Comparison of ENCODE assay signal across 8 cellular contexts in the genomic region with DNA sequence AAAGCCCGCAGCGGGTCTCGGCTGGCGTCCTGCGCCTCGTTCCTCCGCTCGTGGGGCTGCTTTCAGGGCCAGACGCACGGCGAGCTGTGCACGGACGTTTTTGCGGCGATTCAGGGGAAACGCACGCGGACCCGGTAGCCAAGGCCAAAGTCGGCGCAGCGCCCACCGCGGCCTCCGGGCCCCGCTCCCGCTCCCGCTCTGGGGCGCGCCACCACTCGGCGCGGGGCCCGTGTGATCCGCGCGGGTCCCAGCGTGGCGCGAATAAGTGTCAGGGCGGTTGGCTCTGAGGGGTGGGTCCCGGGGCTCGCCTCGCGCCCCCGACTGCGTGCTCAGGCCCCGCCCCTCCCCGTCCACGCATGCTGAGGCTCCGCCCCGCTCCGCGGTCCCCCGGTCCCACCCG. TPM values are rescaled to one million over a fixed set of nuclear protein-coding genes. Genes with fewer than 3 reads are reported as not detected.
DNase-seq lines count a peak whose midpoint lies in the region; ATAC-seq and TF ChIP-seq lines count a peak whose summit lies in the region.

No MANE protein-coding gene starts in this region.

- no peak for TF ChIP-seq POLR2A in Peyer's patch (IDR thresholded peaks at IDR 0.05)

- H3K4me3 ChIP-seq in Peyer's patch (peak overlapping the region; percentile 86 to 98 (median 90)), iPS-11a (ENCODE audit: low read depth, low read length) (peak overlapping the region; percentile 66), stomach smooth muscle (ENCODE audit: low read length in 2 of 2) (peak overlapping the region; percentile 53 to 67), HAP-1 (no peak overlapping the region)

- no peaks in the 10 kb centered on the region for H3K9me3 ChIP-seq in Peyer's patch
- H3K9me3 ChIP-seq in stomach smooth muscle (ENCODE audit: control insufficient read depth in 2 of 2, low read length in 2 of 2): no peaks in the 10 kb centered on the region
- H3K9me3 ChIP-seq in HAP-1: peaks cover 12% of the 10 kb centered on the region

- peaks cover 0 to 6% of the 10 kb centered on the region in 2 donors for H3K36me3 Mint-ChIP-seq in activated naive CD4-positive, alpha-beta T cell treated with anti-CD3 and anti-CD28 coated beads, Interleukin-2, amount 50 U/mL, for 72 hours

- H3K27me3 ChIP-seq in Peyer's patch (no peaks in the 10 kb centered on the region), stomach smooth muscle (ENCODE audit: control insufficient read depth in 1 of 2, insufficient read depth in 2 of 2, low read length in 2 of 2) (no peaks in the 10 kb centered on the region), HAP-1 (ENCODE audit: low read depth) (no peaks in the 10 kb centered on the region)

- TF ChIP-seq CTCF in Peyer's patch (IDR thresholded peaks at IDR 0.05): peak in 1 of 6 experiments; percentile 12

- no peaks in the 10 kb centered on the region for H3K36me3 ChIP-seq in Peyer's patch
- H3K36me3 ChIP-seq in stomach smooth muscle (ENCODE audit: control insufficient read depth in 2 of 2, insufficient read depth in 2 of 2, low read length in 2 of 2): peaks cover 0 to 3% of the 10 kb centered on the region in 2 donors
- peaks cover 9% of the 10 kb centered on the region for H3K36me3 ChIP-seq in HAP-1 (replicated peaks)

- peak overlapping the region in 3 of 4 donors; percentile 90 to 91 (median 90) for H3K27ac ChIP-seq in Peyer's patch
- no peak overlapping the region for H3K27ac ChIP-seq in stomach smooth muscle (ENCODE audit: low read length)

- H3K27ac Mint-ChIP-seq in activated naive CD4-positive, alpha-beta T cell treated with anti-CD3 and anti-CD28 coated beads, Interleukin-2, amount 50 U/mL, for 72 hours: no peak overlapping the region

- peaks cover 0 to 22% (median 9%) of the 10 kb centered on the region in 4 donors for H3K4me1 ChIP-seq in Peyer's patch
- H3K4me1 ChIP-seq in stomach smooth muscle (ENCODE audit: control insufficient read depth, insufficient read depth, low read length): peaks cover 12% of the 10 kb centered on the region
- H3K4me1 ChIP-seq in HAP-1: peaks cover 20% of the 10 kb centered on the region

- in situ Hi-C loops in HAP-1 (cut with MboI; ENCODE audit: low sequenced_read_pairs): no loop called here

- H3K9me3 Mint-ChIP-seq in activated naive CD4-positive, alpha-beta T cell treated with anti-CD3 and anti-CD28 coated beads, Interleukin-2, amount 50 U/mL, for 72 hours: peaks cover 0 to 3% of the 10 kb centered on the region in 2 donors

- peak; percentile 11 to 63 for ATAC-seq in activated naive CD4-positive, alpha-beta T cell treated with anti-CD3 and anti-CD28 coated beads, Interleukin-2, amount 50 U/mL, for 72 hours

- no peak for DNase-seq in activated naive CD4-positive, alpha-beta T cell treated with anti-CD3 and anti-CD28 coated beads, Interleukin-2, amount 50 U/mL, for 72 hours (ENCODE audit: low spot score in 2 of 2)
- no peak for DNase-seq in activated naive CD4-positive, alpha-beta T cell (lab: John Stamatoyannopoulos, UW)
- no peak for DNase-seq in Peyer's patch
- DNase-seq in GM19240 (ENCODE audit: insufficient read length, low spot score): no peak
- DNase-seq in DMS 273 (lab: John Stamatoyannopoulos, UW; ENCODE audit: unreplicated experiment): no peak
- no peak for DNase-seq in HAP-1 (ENCODE audit: low spot score in 2 of 2)

- peak overlapping the region in 1 of 2 donors; percentile 21 for H3K9ac ChIP-seq in stomach smooth muscle (ENCODE audit: low read length in 2 of 2)

RNA-seq across cellular contexts. Expression of gene TBCD, which starts 0.7 kb away (rescaled TPM):
- 100 to 1,000 TPM in 1 of 2 donors, 10 to 100 TPM in 1; 67.4 to 147 TPM for total RNA-seq in activated naive CD4-positive, alpha-beta T cell treated with anti-CD3 and anti-CD28 coated beads, Interleukin-2, amount 50 U/mL, for 72 hours
- 100 to 1,000 TPM in 1 of 4 donors, 10 to 100 TPM in 3; 58.7 to 130 (median 74.8) TPM for total RNA-seq in Peyer's patch

RNA-seq across cellular contexts. Expression of gene FN3K, which starts 15.8 kb away (rescaled TPM):
- total RNA-seq in activated naive CD4-positive, alpha-beta T cell treated with anti-CD3 and anti-CD28 coated beads, Interleukin-2, amount 50 U/mL, for 72 hours: 1 to 10 TPM; 3.5 to 7.0 TPM
- total RNA-seq in Peyer's patch: 10 to 100 TPM; 14.0 to 56.3 (median 23.0) TPM

RNA-seq across cellular contexts. Expression of gene FN3KRP, which starts 34.7 kb away (rescaled TPM):
- 10 to 100 TPM; 45.9 to 51.2 TPM for total RNA-seq in activated naive CD4-positive, alpha-beta T cell treated with anti-CD3 and anti-CD28 coated beads, Interleukin-2, amount 50 U/mL, for 72 hours
- 10 to 100 TPM; 15.5 to 33.0 (median 19.7) TPM for total RNA-seq in Peyer's patch

RNA-seq across cellular contexts. Expression of gene RAB40B, which starts 52.7 kb away (rescaled TPM):
- 1 to 10 TPM; 1.7 to 2.8 TPM for total RNA-seq in activated naive CD4-positive, alpha-beta T cell treated with anti-CD3 and anti-CD28 coated beads, Interleukin-2, amount 50 U/mL, for 72 hours
- total RNA-seq in Peyer's patch: 10 to 100 TPM; 13.3 to 63.5 (median 29.1) TPM
